Comparison of ENCODE assay signal across 9 cellular contexts in genomic region chr1:16915627-16915973, GRCh38. TPM values are rescaled to one million over a fixed set of nuclear protein-coding genes. Genes with fewer than 3 reads are reported as not detected.
A peak's percentile ranks its signal among the peaks of the same experiment; 100 is the strongest.
DNase-seq lines count a peak whose midpoint lies in the region; ATAC-seq and TF ChIP-seq lines count a peak whose summit lies in the region.
"Had no signal": no experiment of that assay in that cellular context is flagged by ENCODE, and none has a peak within 500 bp of the region (broad histone marks: within the 10 kb centered on the region; RNA-seq: fewer than 3 reads in every experiment).

No MANE protein-coding gene starts in this region.

- H3K36me3 Mint-ChIP-seq in HFFc6 (ENCODE audit: low read depth), result no peaks in the 10 kb centered on the region
- H3K36me3 Mint-ChIP-seq in activated naive CD8-positive, alpha-beta T cell, result no peaks in the 10 kb centered on the region
- no peaks in the 10 kb centered on the region for H3K36me3 Mint-ChIP-seq in naive thymus-derived CD4-positive, alpha-beta T cell

- peak; percentile 38 for TF ChIP-seq CTCF in HFFc6 (IDR thresholded peaks at IDR 0.05)

- no peak for ATAC-seq in naive thymus-derived CD4-positive, alpha-beta T cell

- H3K4me2 ChIP-seq in trophoblast cell (ENCODE audit: low read length), result no peak overlapping the region

- no peak overlapping the region for H4K8ac ChIP-seq in trophoblast cell (ENCODE audit: low read depth, low read length)

- H2AFZ ChIP-seq in trophoblast cell (ENCODE audit: insufficient read depth, low read length, poor library complexity), result no peak overlapping the region

- H4K12ac ChIP-seq in trophoblast cell (ENCODE audit: low read depth, low read length), result no peak overlapping the region

- H3K27ac ChIP-seq in naive thymus-derived CD4-positive, alpha-beta T cell (ENCODE audit: low read depth, low read length), result peak overlapping the region; percentile 82
- H3K27ac ChIP-seq in trophoblast cell (ENCODE audit: low read depth, low read length), result no peak overlapping the region
- H3K27ac ChIP-seq: 22Rv1 had no signal

- no peaks in the 10 kb centered on the region for H3K9me3 Mint-ChIP-seq in HFFc6
- no peaks in the 10 kb centered on the region for H3K9me3 Mint-ChIP-seq in activated naive CD8-positive, alpha-beta T cell (ENCODE audit: low read depth)
- no peaks in the 10 kb centered on the region for H3K9me3 Mint-ChIP-seq in naive thymus-derived CD4-positive, alpha-beta T cell

- H3K27me3 Mint-ChIP-seq in HFFc6 (ENCODE audit: insufficient read depth), result peaks cover 4% of the 10 kb centered on the region
- H3K27me3 Mint-ChIP-seq in activated naive CD8-positive, alpha-beta T cell, result no peaks in the 10 kb centered on the region
- peaks cover 0 to 8% (median 0%) of the 10 kb centered on the region in 5 donors for H3K27me3 Mint-ChIP-seq in naive thymus-derived CD4-positive, alpha-beta T cell

- peaks cover 6% of the 10 kb centered on the region for H3K79me2 ChIP-seq in trophoblast cell (ENCODE audit: control insufficient read depth, insufficient read depth, low read length, poor library complexity)

- POLR2A ChIA-PET in naive thymus-derived CD4-positive, alpha-beta T cell (lab: Charles Lee), result interaction anchor here (0.6 to 2.6 kb wide), 4 partner anchors 11 to 501 kb away, joined by 3 to 21 read pairs (median 6); no protein-coding TSS in a partner anchor

- no peak overlapping the region for H3K4me3 ChIP-seq in naive thymus-derived CD4-positive, alpha-beta T cell (ENCODE audit: low read length)
- H3K4me3 ChIP-seq in trophoblast cell (ENCODE audit: low read depth, low read length), result no peak overlapping the region

- H3K23ac ChIP-seq in trophoblast cell (ENCODE audit: low read length), result no peak overlapping the region

- peak overlapping the region; percentile 80 for H3K27ac Mint-ChIP-seq in HFFc6
- no peak overlapping the region for H3K27ac Mint-ChIP-seq in activated naive CD8-positive, alpha-beta T cell
- H3K27ac Mint-ChIP-seq in naive thymus-derived CD4-positive, alpha-beta T cell, result peak overlapping the region in 8 of 9 donors; percentile 63 to 91 (median 86)

- no peak overlapping the region for H2BK5ac ChIP-seq in trophoblast cell (ENCODE audit: low read depth, low read length, poor library complexity)

- no peak overlapping the region for H2BK12ac ChIP-seq in trophoblast cell (ENCODE audit: low read length)

- H3K14ac ChIP-seq in trophoblast cell (ENCODE audit: low read length), result no peak overlapping the region

- H3K18ac ChIP-seq in trophoblast cell (ENCODE audit: low read length), result no peak overlapping the region

- no peaks in the 10 kb centered on the region for H3K36me3 ChIP-seq in naive thymus-derived CD4-positive, alpha-beta T cell (ENCODE audit: control insufficient read depth in 2 of 3, insufficient read depth in 3 of 3, low read length in 3 of 3)
- no peaks in the 10 kb centered on the region for H3K36me3 ChIP-seq in trophoblast cell (ENCODE audit: control insufficient read depth in 1 of 2, insufficient read depth in 2 of 2, low read length in 2 of 2)

- peak; percentile 65 for DNase-seq in DMS 273 (lab: John Stamatoyannopoulos, UW; ENCODE audit: unreplicated experiment)
- no peak for DNase-seq in DMS 273 treated with DMSO at 0.1 percent for 48 hours (lab: John Stamatoyannopoulos, UW)
- DNase-seq in HFFc6, result no peak
- peak in 1 of 9 donors; percentile 8 for DNase-seq in naive thymus-derived CD4-positive, alpha-beta T cell
- DNase-seq in NK-92 (lab: John Stamatoyannopoulos, UW; ENCODE audit: unreplicated experiment), result no peak
- DNase-seq in NCI-H187 (lab: John Stamatoyannopoulos, UW), result no peak
- no peak for DNase-seq in trophoblast cell

- no peak overlapping the region for H3K9ac ChIP-seq in trophoblast cell (ENCODE audit: low read length)

- no peak overlapping the region for H2BK120ac ChIP-seq in trophoblast cell (ENCODE audit: insufficient read depth, low read length, poor library complexity)

- peaks cover 10 to 11% of the 10 kb centered on the region in 2 donors for H3K4me1 ChIP-seq in naive thymus-derived CD4-positive, alpha-beta T cell (ENCODE audit: control insufficient read depth in 2 of 2, insufficient read depth in 2 of 2, low read length in 2 of 2)
- peaks cover 0 to 3% of the 10 kb centered on the region in 2 experiments for H3K4me1 ChIP-seq in trophoblast cell (ENCODE audit: control insufficient read depth in 1 of 2, insufficient read depth in 2 of 2, low read length in 2 of 2)

- H3K27me3 ChIP-seq in naive thymus-derived CD4-positive, alpha-beta T cell (ENCODE audit: control insufficient read depth in 2 of 2, insufficient read depth in 2 of 2, low read length in 2 of 2), result no peaks in the 10 kb centered on the region
- no peaks in the 10 kb centered on the region for H3K27me3 ChIP-seq in trophoblast cell (ENCODE audit: insufficient read depth, low read length)

- H4K91ac ChIP-seq in trophoblast cell (ENCODE audit: low read depth, low read length), result no peak overlapping the region

- no CpG with 5 or more reads among the region's 4 CpGs for WGBS in trophoblast cell (ENCODE audit: extremely low coverage, insufficient coverage, insufficient read length)

- no peaks in the 10 kb centered on the region for H3K9me3 ChIP-seq in naive thymus-derived CD4-positive, alpha-beta T cell (ENCODE audit: control insufficient read depth in 2 of 3, low read length in 3 of 3)
- no peaks in the 10 kb centered on the region for H3K9me3 ChIP-seq in trophoblast cell (ENCODE audit: insufficient read depth, low read depth, low read length)

- peaks cover 8% of the 10 kb centered on the region for H3K79me1 ChIP-seq in trophoblast cell (ENCODE audit: low read length)

- intact Hi-C loops in naive thymus-derived CD4-positive, alpha-beta T cell (cut with micrococcal nuclease), result loop anchor here in 1 of 2 donors (2.0 to 10.0 kb wide), 4 partner anchors 45 to 941 kb away; partner anchors contain the start of genes NBPF1 and ZBTB17

- H2AK5ac ChIP-seq in trophoblast cell (ENCODE audit: low read length), result no peak overlapping the region

- peaks cover 20% of the 10 kb centered on the region for H3K4me1 Mint-ChIP-seq in HFFc6 (ENCODE audit: low read depth)
- peaks cover 39% of the 10 kb centered on the region for H3K4me1 Mint-ChIP-seq in activated naive CD8-positive, alpha-beta T cell (ENCODE audit: low read depth)
- H3K4me1 Mint-ChIP-seq in naive thymus-derived CD4-positive, alpha-beta T cell, result peaks cover 31 to 48% (median 41%) of the 10 kb centered on the region in 7 donors

- CTCF ChIA-PET in naive thymus-derived CD4-positive, alpha-beta T cell (lab: Charles Lee), result interaction anchor here (0.8 kb wide), 1 partner anchor 13 kb away, joined by 3 read pairs; no protein-coding TSS in a partner anchor

- peak overlapping the region; percentile 91 for H3K4me3 Mint-ChIP-seq in HFFc6
- peak overlapping the region; percentile 87 for H3K4me3 Mint-ChIP-seq in activated naive CD8-positive, alpha-beta T cell
- peak overlapping the region in 9 of 10 donors; percentile 82 to 88 (median 87) for H3K4me3 Mint-ChIP-seq in naive thymus-derived CD4-positive, alpha-beta T cell

- H3K4ac ChIP-seq in trophoblast cell (ENCODE audit: low read depth, low read length), result no peak overlapping the region

RNA-seq across cellular contexts. Expression of gene CROCC, which starts 6.1 kb away (rescaled TPM):
- 10 to 100 TPM; 10.3 to 14.6 (median 12.5) TPM for total RNA-seq in HFFc6 (2021; fragmentation: NEBNext Ultra II Directional; extraction: Animal tissue kit (Norgen Biotek cat#: 25700))
- 10 to 100 TPM; 33.8 to 84.8 (median 62.7) TPM for total RNA-seq in naive thymus-derived CD4-positive, alpha-beta T cell
- 1 to 10 TPM; 1.4 to 6.8 TPM for polyA plus RNA-seq in naive thymus-derived CD4-positive, alpha-beta T cell
- polyA plus RNA-seq in trophoblast cell (2013), result 6.2 TPM in 2 replicates

RNA-seq across cellular contexts. Expression of gene RNU1-2, which starts 19.8 kb away (rescaled TPM):
- total RNA-seq in HFFc6 (2021; fragmentation: NEBNext Ultra II Directional; extraction: Animal tissue kit (Norgen Biotek cat#: 25700)), result 1,000 to 10,000 TPM; 1,191 to 2,394 (median 1,819) TPM
- 1,000 to 10,000 TPM; 2,341 to 4,458 (median 3,337) TPM for total RNA-seq in naive thymus-derived CD4-positive, alpha-beta T cell
- not detected for polyA plus RNA-seq in naive thymus-derived CD4-positive, alpha-beta T cell
- polyA plus RNA-seq in trophoblast cell (2013), result not detected in 2 replicates
